Comparison of ENCODE assay signal across 33 cellular contexts in genomic region chr14:63951429-63951828, GRCh38.
"Had no signal": no experiment of that assay in that cellular context is flagged by ENCODE, and none has a peak within 500 bp of the region (broad histone marks: within the 10 kb centered on the region; RNA-seq: fewer than 3 reads in every experiment).

No MANE protein-coding gene starts in this region.

- H3K27me3 Mint-ChIP-seq: activated CD4-positive, alpha-beta T cell treated with anti-CD3 and anti-CD28 coated beads, Interleukin-2, amount 10 ng/mL, durations not matched to agents 24 days and 14 days; activated naive CD4-positive, alpha-beta T cell treated with anti-CD3 and anti-CD28 coated beads, Interleukin-2, amount 10 ng/mL, durations not matched to agents 7 days and 5 days; activated naive CD8-positive, alpha-beta T cell; activated naive CD8-positive, alpha-beta T cell treated with anti-CD3 and anti-CD28 coated beads, Interleukin-2, amount 50 U/mL, for 24 hours; brain; T-cell had no signal

- DNase-seq: activated CD4-positive, alpha-beta T cell treated with anti-CD3 and anti-CD28 coated beads, Interleukin-2, amount 10 ng/mL, durations not matched to agents 24 days and 14 days; activated CD4-positive, alpha-beta T cell treated with anti-CD3 and anti-CD28 coated beads, Interleukin-2, amount 50 U/mL, for 4 hours; activated CD8-positive, alpha-beta memory T cell treated with anti-CD3 and anti-CD28 coated beads, Interleukin-2, amount 50 U/mL, for 4 hours; activated effector memory CD4-positive, alpha-beta T cell treated with Interleukin-2 at 50 U/mL for 16 hours; activated naive CD4-positive, alpha-beta T cell treated with anti-CD3 and anti-CD28 coated beads, Interleukin-2, amount 10 ng/mL, durations not matched to agents 7 days and 5 days; activated naive CD8-positive, alpha-beta T cell treated with anti-CD3 and anti-CD28 coated beads, Interleukin-2, amount 50 U/mL, for 24 hours; activated T-cell treated with anti-CD3 and anti-CD28 coated beads, Interleukin-2, amount 50 U/mL, for 48 hours; anterior cingulate cortex; caudate nucleus; cerebellar nuclear complex; NCI-H1092 treated with DMSO at 0.1 percent for 48 hours; NCI-H1417; NCI-H146; NCI-H187; NCI-H2029 treated with DMSO at 0.1 percent for 48 hours; NCI-H2107; NCI-H2171; NCI-H510A; NCI-H526; NCI-H748 treated with DMSO at 0.1 percent for 48 hours; NK-92 treated with Interleukin-12 subunit alpha and Interleukin-12 subunit beta, amount 100 ng/mL, for 24 hours; PC-9; SIG-M5; T-cell; T-helper 2 cell; T-helper 9 cell; WERI-Rb-1 had no signal

- H3K27ac Mint-ChIP-seq: activated CD4-positive, alpha-beta T cell treated with anti-CD3 and anti-CD28 coated beads, Interleukin-2, amount 10 ng/mL, durations not matched to agents 24 days and 14 days; activated naive CD8-positive, alpha-beta T cell; activated naive CD8-positive, alpha-beta T cell treated with anti-CD3 and anti-CD28 coated beads, Interleukin-2, amount 50 U/mL, for 24 hours; brain; T-cell had no signal

- H3K27ac ChIP-seq: PC-9, RWPE1, WERI-Rb-1 had no signal

- FAIRE-seq: bronchial epithelial cell, RCC 7860 had no signal

- ATAC-seq: activated naive CD8-positive, alpha-beta T cell treated with anti-CD3 and anti-CD28 coated beads, Interleukin-2, amount 50 U/mL, for 24 hours; SK-N-SH treated with all-trans-retinoic acid at 6 μM for 48 hours; T-cell had no signal

- H3K9me3 Mint-ChIP-seq: activated CD4-positive, alpha-beta T cell treated with anti-CD3 and anti-CD28 coated beads, Interleukin-2, amount 10 ng/mL, durations not matched to agents 24 days and 14 days; activated naive CD4-positive, alpha-beta T cell treated with anti-CD3 and anti-CD28 coated beads, Interleukin-2, amount 10 ng/mL, durations not matched to agents 7 days and 5 days; activated naive CD8-positive, alpha-beta T cell treated with anti-CD3 and anti-CD28 coated beads, Interleukin-2, amount 50 U/mL, for 24 hours; brain; T-cell had no signal

- H3K4me3 Mint-ChIP-seq: activated CD4-positive, alpha-beta T cell treated with anti-CD3 and anti-CD28 coated beads, Interleukin-2, amount 10 ng/mL, durations not matched to agents 24 days and 14 days; activated naive CD4-positive, alpha-beta T cell treated with anti-CD3 and anti-CD28 coated beads, Interleukin-2, amount 10 ng/mL, durations not matched to agents 7 days and 5 days; activated naive CD8-positive, alpha-beta T cell; activated naive CD8-positive, alpha-beta T cell treated with anti-CD3 and anti-CD28 coated beads, Interleukin-2, amount 50 U/mL, for 24 hours; brain; T-cell had no signal

- H3K4me3 ChIP-seq: PC-9 had no signal

- H2AFZ ChIP-seq: PC-9 had no signal

- H3K4me1 Mint-ChIP-seq: activated naive CD8-positive, alpha-beta T cell treated with anti-CD3 and anti-CD28 coated beads, Interleukin-2, amount 50 U/mL, for 24 hours had no signal

- H3K4me2 ChIP-seq: PC-9 had no signal
